Comparison of ENCODE assay signal across 9 cellular contexts in the genomic region with DNA sequence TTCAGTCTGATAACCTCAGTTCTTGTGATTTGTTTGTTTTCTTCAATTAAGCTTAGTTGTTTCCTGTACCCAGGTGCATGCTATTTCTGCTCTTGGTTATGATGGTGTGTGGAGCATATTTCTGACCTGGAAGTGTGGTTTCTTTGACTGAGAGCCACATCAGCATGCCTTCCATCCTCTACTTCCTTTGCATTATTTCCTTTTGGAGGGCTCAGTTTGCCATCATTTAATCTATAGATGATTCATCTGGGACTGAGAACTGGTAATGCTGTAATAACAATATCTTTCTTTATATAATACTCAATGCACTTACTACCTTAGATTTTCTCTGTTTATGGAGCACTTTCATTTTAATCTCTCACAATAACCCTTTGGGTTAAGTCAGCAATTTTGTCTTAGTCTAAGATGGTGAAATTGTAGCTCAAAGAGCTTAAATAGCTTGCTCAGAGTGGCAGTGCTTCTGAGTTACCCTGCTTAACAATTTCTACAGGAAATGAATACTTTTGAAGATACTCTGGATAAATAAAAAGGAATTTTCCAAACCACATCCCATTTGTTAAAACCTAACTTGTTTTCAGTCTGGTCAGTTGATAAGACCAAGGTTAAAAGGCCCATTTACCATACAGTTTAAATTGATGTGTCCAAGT. TPM values are rescaled to one million over a fixed set of nuclear protein-coding genes. Genes with fewer than 3 reads are reported as not detected.
DNase-seq lines count a peak whose midpoint lies in the region; ATAC-seq and TF ChIP-seq lines count a peak whose summit lies in the region.
"Had no signal": no experiment of that assay in that cellular context is flagged by ENCODE, and none has a peak within 500 bp of the region (broad histone marks: within the 10 kb centered on the region; RNA-seq: fewer than 3 reads in every experiment).

No MANE protein-coding gene starts in this region.

- H3K4me3 ChIP-seq in CD8-positive, alpha-beta memory T cell (ENCODE audit: low read length): no peak overlapping the region
- H3K4me3 ChIP-seq in Loucy (ENCODE audit: low read length, poor library complexity, severe bottlenecking) (peak overlapping the region; percentile 24), brain microvascular endothelial cell (ENCODE audit: low read depth, low read length) (no peak overlapping the region), adrenal gland (no peak overlapping the region)
- no peak overlapping the region for H3K4me3 ChIP-seq in naive thymus-derived CD4-positive, alpha-beta T cell (ENCODE audit: low read length)

- POLR2A ChIA-PET in CD8-positive, alpha-beta memory T cell (lab: Charles Lee): interaction anchor here (0.6 kb wide), 1 partner anchor 463 kb away, joined by 3 read pairs; a partner anchor contains a TSS
- POLR2A ChIA-PET in naive thymus-derived CD4-positive, alpha-beta T cell (lab: Charles Lee): no interaction called here

- H3K27me3 ChIP-seq in CD8-positive, alpha-beta memory T cell (ENCODE audit: insufficient read depth, low read length, poor library complexity, severe bottlenecking): no peaks in the 10 kb centered on the region
- no peaks in the 10 kb centered on the region for H3K27me3 ChIP-seq in Loucy (ENCODE audit: insufficient read depth, low read length, poor library complexity, severe bottlenecking)
- no peaks in the 10 kb centered on the region for H3K27me3 ChIP-seq in brain microvascular endothelial cell (replicated peaks)
- no peaks in the 10 kb centered on the region for H3K27me3 ChIP-seq in naive thymus-derived CD4-positive, alpha-beta T cell (ENCODE audit: control insufficient read depth in 2 of 2, insufficient read depth in 2 of 2, low read length in 2 of 2)
- H3K27me3 ChIP-seq in adrenal gland: no peaks in the 10 kb centered on the region

- H3K79me2 ChIP-seq in Loucy (ENCODE audit: insufficient read depth, low read length): no peaks in the 10 kb centered on the region

- no peak overlapping the region for H3K27ac ChIP-seq in CD8-positive, alpha-beta memory T cell (ENCODE audit: low read depth, low read length)
- H3K27ac ChIP-seq in brain microvascular endothelial cell (peak overlapping the region; percentile 79), adrenal gland (peak overlapping the region in 1 of 5 donors; percentile 40)
- no peak overlapping the region for H3K27ac ChIP-seq in naive thymus-derived CD4-positive, alpha-beta T cell (ENCODE audit: low read depth, low read length)

- 0 out of 2 replicates have a peak, but pooled peaks cover 4% of the 10 kb centered on the region for H3F3A ChIP-seq in Loucy (ENCODE audit: low read depth)

- peaks cover 4 to 34% (median 13%) of the 10 kb centered on the region in 3 donors for H3K36me3 Mint-ChIP-seq in CD8-positive, alpha-beta memory T cell
- H3K36me3 Mint-ChIP-seq in naive thymus-derived CD4-positive, alpha-beta T cell: peaks cover 4 to 26% (median 18%) of the 10 kb centered on the region in 5 donors

- peak overlapping the region; percentile 53 for H3K4me2 ChIP-seq in Loucy (ENCODE audit: low read depth, low read length, poor library complexity, severe bottlenecking)

- TF ChIP-seq CTCF in Loucy (conservative IDR thresholded peaks at IDR 0.05; ENCODE audit: low read length): no peak
- TF ChIP-seq CTCF in brain microvascular endothelial cell (IDR thresholded peaks at IDR 0.05; ENCODE audit: low read depth, low read length, missing control alignments): no peak
- no peak for TF ChIP-seq CTCF in adrenal gland (IDR thresholded peaks at IDR 0.05)

- no peaks in the 10 kb centered on the region for H3K9me3 Mint-ChIP-seq in CD8-positive, alpha-beta memory T cell
- no peaks in the 10 kb centered on the region for H3K9me3 Mint-ChIP-seq in naive thymus-derived CD4-positive, alpha-beta T cell

- H3K9ac ChIP-seq in Loucy (ENCODE audit: low read depth, low read length, poor library complexity, severe bottlenecking): no peak overlapping the region

- no peaks in the 10 kb centered on the region for H3K27me3 Mint-ChIP-seq in CD8-positive, alpha-beta memory T cell
- H3K27me3 Mint-ChIP-seq in naive thymus-derived CD4-positive, alpha-beta T cell: no peaks in the 10 kb centered on the region

- no peaks in the 10 kb centered on the region for H3K9me3 ChIP-seq in CD8-positive, alpha-beta memory T cell (ENCODE audit: low read length)
- no peaks in the 10 kb centered on the region for H3K9me3 ChIP-seq in Loucy (ENCODE audit: insufficient read depth, low read depth, low read length)
- no peaks in the 10 kb centered on the region for H3K9me3 ChIP-seq in naive thymus-derived CD4-positive, alpha-beta T cell (ENCODE audit: control insufficient read depth in 2 of 3, low read length in 3 of 3)
- H3K9me3 ChIP-seq in adrenal gland (replicated peaks in 1 of 3): no peaks in the 10 kb centered on the region

- in situ Hi-C loops in brain microvascular endothelial cell (cut with HindIII; ENCODE audit: low pct_ligation_motif_present, low sequenced_read_pairs): no loop called here

- no peak for TF ChIP-seq POLR2A in adrenal gland (IDR thresholded peaks at IDR 0.05)

- DNase-seq in CD8-positive, alpha-beta memory T cell: no peak
- DNase-seq in brain microvascular endothelial cell: peak; percentile 27
- DNase-seq in naive thymus-derived CD4-positive, alpha-beta T cell: peak in 6 of 9 donors; percentile 1 to 34 (median 11)
- no peak for DNase-seq in SHP77 treated with DMSO at 0.1 percent for 48 hours (lab: John Stamatoyannopoulos, UW)
- no peak for DNase-seq in COLO829 (ENCODE audit: low spot score)
- no peak for DNase-seq in adrenal gland
- DNase-seq: NCI-H345 had no signal

- ATAC-seq in naive thymus-derived CD4-positive, alpha-beta T cell: peak; percentile 20
- ATAC-seq in HG02610 (IDR thresholded peaks at IDR 0.05; ENCODE audit: unreplicated experiment): no peak

- no peaks in the 10 kb centered on the region for H4K20me1 ChIP-seq in Loucy (ENCODE audit: insufficient read depth, low read length, poor library complexity, severe bottlenecking)

- H3K27ac Mint-ChIP-seq in CD8-positive, alpha-beta memory T cell: peak overlapping the region in 7 of 8 donors; percentile 5 to 89 (median 44)
- peak overlapping the region; percentile 2 to 74 (median 47) for H3K27ac Mint-ChIP-seq in naive thymus-derived CD4-positive, alpha-beta T cell

- H3K4me1 Mint-ChIP-seq in CD8-positive, alpha-beta memory T cell: peaks cover 32 to 47% (median 46%) of the 10 kb centered on the region in 3 donors
- H3K4me1 Mint-ChIP-seq in naive thymus-derived CD4-positive, alpha-beta T cell: peaks cover 22 to 64% (median 47%) of the 10 kb centered on the region in 7 donors

- no peaks in the 10 kb centered on the region for H3K36me3 ChIP-seq in CD8-positive, alpha-beta memory T cell (ENCODE audit: insufficient read depth, low read length)
- peaks cover 30% of the 10 kb centered on the region; the same call in 1 of the 2 replicates for H3K36me3 ChIP-seq in Loucy (ENCODE audit: insufficient read depth, low read length)
- H3K36me3 ChIP-seq in brain microvascular endothelial cell (replicated peaks): no peaks in the 10 kb centered on the region
- H3K36me3 ChIP-seq in naive thymus-derived CD4-positive, alpha-beta T cell (ENCODE audit: control insufficient read depth in 2 of 3, insufficient read depth in 3 of 3, low read length in 3 of 3): peaks cover 0 to 14% (median 6%) of the 10 kb centered on the region in 3 experiments
- H3K36me3 ChIP-seq in adrenal gland (replicated peaks in 1 of 2): peaks cover 0 to 11% of the 10 kb centered on the region in 2 donors

- no peaks in the 10 kb centered on the region for H3K9me2 ChIP-seq in Loucy (replicated peaks; ENCODE audit: low read depth, low read length)

- no peak overlapping the region for H2AFZ ChIP-seq in Loucy (ENCODE audit: low read length)

- CTCF ChIA-PET in CD8-positive, alpha-beta memory T cell (lab: Charles Lee): no interaction called here
- CTCF ChIA-PET in naive thymus-derived CD4-positive, alpha-beta T cell (lab: Charles Lee): no interaction called here

- intact Hi-C loops in naive thymus-derived CD4-positive, alpha-beta T cell (cut with micrococcal nuclease): loop anchor here (2.0 to 10.0 kb wide), 3 partner anchors 35 to 53 kb away; a partner anchor contains a TSS
- intact Hi-C loops in adrenal gland (cut with DNase I): no loop called here

- peak overlapping the region in 3 of 7 donors; percentile 2 to 52 (median 9) for H3K4me3 Mint-ChIP-seq in CD8-positive, alpha-beta memory T cell
- H3K4me3 Mint-ChIP-seq in naive thymus-derived CD4-positive, alpha-beta T cell: peak overlapping the region; percentile 4 to 69 (median 40)

- peaks cover 29% of the 10 kb centered on the region for H3K4me1 ChIP-seq in CD8-positive, alpha-beta memory T cell (ENCODE audit: insufficient read depth, low read length)
- peaks cover 17% of the 10 kb centered on the region for H3K4me1 ChIP-seq in Loucy (ENCODE audit: insufficient read depth, low read length, poor library complexity, severe bottlenecking)
- H3K4me1 ChIP-seq in naive thymus-derived CD4-positive, alpha-beta T cell (ENCODE audit: control insufficient read depth in 2 of 2, insufficient read depth in 2 of 2, low read length in 2 of 2): peaks cover 11 to 25% of the 10 kb centered on the region in 2 donors
- H3K4me1 ChIP-seq in adrenal gland (replicated peaks in 1 of 2): peaks cover 26 to 43% of the 10 kb centered on the region in 2 donors

RNA-seq across cellular contexts. Expression of a gene that starts 37.1 kb away (rescaled TPM):
- total RNA-seq in CD8-positive, alpha-beta memory T cell: 10 to 100 TPM; 28.5 to 34.0 TPM
- 46.6 TPM for polyA plus RNA-seq in CD8-positive, alpha-beta memory T cell
- 10 to 100 TPM; 35.7 to 61.1 (median 52.1) TPM for total RNA-seq in naive thymus-derived CD4-positive, alpha-beta T cell
- 10 to 100 TPM; 26.9 to 35.2 TPM for polyA plus RNA-seq in naive thymus-derived CD4-positive, alpha-beta T cell
- 10 to 100 TPM; 25.8 to 57.2 (median 38.9) TPM for total RNA-seq in adrenal gland
- 10 to 100 TPM; 14.0 to 49.4 (median 15.3) TPM for polyA plus RNA-seq in adrenal gland

RNA-seq across cellular contexts. Expression of a gene that starts 37.8 kb away (rescaled TPM):
- 10 to 100 TPM; 25.1 to 26.3 TPM for total RNA-seq in CD8-positive, alpha-beta memory T cell
- polyA plus RNA-seq in CD8-positive, alpha-beta memory T cell: 2.2 TPM
- 10 to 100 TPM; 11.1 to 31.0 (median 15.0) TPM for total RNA-seq in naive thymus-derived CD4-positive, alpha-beta T cell
- polyA plus RNA-seq in naive thymus-derived CD4-positive, alpha-beta T cell: 1 to 10 TPM; 1.2 to 1.8 TPM
- 10 to 100 TPM; 21.6 to 68.4 (median 33.0) TPM for total RNA-seq in adrenal gland
- polyA plus RNA-seq in adrenal gland: 10 to 100 TPM in 2 of 3 donors, 1 to 10 TPM in 1; 3.1 to 13.0 (median 10.6) TPM

Comparison
In these comparisons a context has a peak if more than half of its experiments do, and no peak if none do; other contexts are left out.
1. DNase-seq: peak in brain microvascular endothelial cell (single experiment) and naive thymus-derived CD4-positive, alpha-beta T cell (6 of 9); none in CD8-positive, alpha-beta memory T cell (0 of 5), SHP77 treated with DMSO at 0.1 percent for 48 hours (single experiment), COLO829 (single experiment) and adrenal gland (0 of 7).
2. intact Hi-C loops: an anchor here in naive thymus-derived CD4-positive, alpha-beta T cell (2.0 to 10.0 kb wide); none called in adrenal gland.